9 cellular contexts compared by ENCODE assay signal in genomic region chr22:47337161-47337621, GRCh38.
DNase-seq lines count a peak whose midpoint lies in the region; ATAC-seq lines count a peak whose summit lies in the region.
"Had no signal": no experiment of that assay in that cellular context is flagged by ENCODE, and none has a peak within 500 bp of the region (broad histone marks: within the 10 kb centered on the region; RNA-seq: fewer than 3 reads in every experiment).

No MANE protein-coding gene starts in this region.

- peak in 1 of 2 donors; percentile 6 for DNase-seq in activated T-cell treated with anti-CD3 and anti-CD28 coated beads, Interleukin-2, amount 50 U/mL, for 72 hours
- DNase-seq in activated T-cell treated with anti-CD3 and anti-CD28 coated beads, Interleukin-2, amount 50 U/mL, for 24 hours: no peak
- DNase-seq in SHP77 (lab: John Stamatoyannopoulos, UW): peak; percentile 76 to 90
- peak; percentile 2 for DNase-seq in fibroblast of peridontal ligament (ENCODE audit: extremely low read depth)
- DNase-seq in superior temporal gyrus (ENCODE audit: extremely low spot score): peak; percentile 15
- DNase-seq in NCI-H2107 treated with DMSO at 0.1 percent for 48 hours (lab: John Stamatoyannopoulos, UW; ENCODE audit: unreplicated experiment): no peak
- DNase-seq in ureter (ENCODE audit: low spot score): no peak
- DNase-seq: DND-41 had no signal

- H3K4me3 Mint-ChIP-seq in activated T-cell treated with anti-CD3 and anti-CD28 coated beads, Interleukin-2, amount 50 U/mL, for 72 hours: peak overlapping the region in 1 of 2 donors; percentile 36
- no peak overlapping the region for H3K4me3 Mint-ChIP-seq in activated T-cell treated with anti-CD3 and anti-CD28 coated beads, Interleukin-2, amount 50 U/mL, for 24 hours

- no peaks in the 10 kb centered on the region for H3K4me1 Mint-ChIP-seq in activated T-cell treated with anti-CD3 and anti-CD28 coated beads, Interleukin-2, amount 50 U/mL, for 72 hours (ENCODE audit: low read depth)
- no peaks in the 10 kb centered on the region for H3K4me1 Mint-ChIP-seq in activated T-cell treated with anti-CD3 and anti-CD28 coated beads, Interleukin-2, amount 50 U/mL, for 24 hours (ENCODE audit: low read depth)

- ATAC-seq in activated T-cell treated with anti-CD3 and anti-CD28 coated beads, Interleukin-2, amount 50 U/mL, for 72 hours (replicated peaks in 1 of 2): peak; percentile 44 to 67
- ATAC-seq in HG03108 (IDR thresholded peaks at IDR 0.05; ENCODE audit: unreplicated experiment): no peak

- H3K27ac Mint-ChIP-seq in activated T-cell treated with anti-CD3 and anti-CD28 coated beads, Interleukin-2, amount 50 U/mL, for 72 hours: no peak overlapping the region
- H3K27ac Mint-ChIP-seq in activated T-cell treated with anti-CD3 and anti-CD28 coated beads, Interleukin-2, amount 50 U/mL, for 24 hours: no peak overlapping the region

- H3K36me3 Mint-ChIP-seq in activated T-cell treated with anti-CD3 and anti-CD28 coated beads, Interleukin-2, amount 50 U/mL, for 72 hours (ENCODE audit: insufficient read depth in 2 of 2): peaks cover 0 to 2% of the 10 kb centered on the region in 2 donors
- no peaks in the 10 kb centered on the region for H3K36me3 Mint-ChIP-seq in activated T-cell treated with anti-CD3 and anti-CD28 coated beads, Interleukin-2, amount 50 U/mL, for 24 hours (ENCODE audit: low read depth)

- H3K27me3 Mint-ChIP-seq in activated T-cell treated with anti-CD3 and anti-CD28 coated beads, Interleukin-2, amount 50 U/mL, for 72 hours (ENCODE audit: low read depth): no peaks in the 10 kb centered on the region
- H3K27me3 Mint-ChIP-seq in activated T-cell treated with anti-CD3 and anti-CD28 coated beads, Interleukin-2, amount 50 U/mL, for 24 hours: peaks cover 24% of the 10 kb centered on the region

- H3K9me3 Mint-ChIP-seq in activated T-cell treated with anti-CD3 and anti-CD28 coated beads, Interleukin-2, amount 50 U/mL, for 72 hours: peaks cover 5% of the 10 kb centered on the region in 2 donors
- peaks cover 6% of the 10 kb centered on the region for H3K9me3 Mint-ChIP-seq in activated T-cell treated with anti-CD3 and anti-CD28 coated beads, Interleukin-2, amount 50 U/mL, for 24 hours

Comparison
In these comparisons a context has a peak if more than half of its experiments do, and no peak if none do; other contexts are left out.
1. DNase-seq: peak in SHP77 (2 of 2), fibroblast of peridontal ligament (single experiment) and superior temporal gyrus (single experiment); none in activated T-cell treated with anti-CD3 and anti-CD28 coated beads, Interleukin-2, amount 50 U/mL, for 24 hours (single experiment), NCI-H2107 treated with DMSO at 0.1 percent for 48 hours (single experiment) and ureter (single experiment).